ENCODE assay signal across 11 cellular contexts in the genomic region with DNA sequence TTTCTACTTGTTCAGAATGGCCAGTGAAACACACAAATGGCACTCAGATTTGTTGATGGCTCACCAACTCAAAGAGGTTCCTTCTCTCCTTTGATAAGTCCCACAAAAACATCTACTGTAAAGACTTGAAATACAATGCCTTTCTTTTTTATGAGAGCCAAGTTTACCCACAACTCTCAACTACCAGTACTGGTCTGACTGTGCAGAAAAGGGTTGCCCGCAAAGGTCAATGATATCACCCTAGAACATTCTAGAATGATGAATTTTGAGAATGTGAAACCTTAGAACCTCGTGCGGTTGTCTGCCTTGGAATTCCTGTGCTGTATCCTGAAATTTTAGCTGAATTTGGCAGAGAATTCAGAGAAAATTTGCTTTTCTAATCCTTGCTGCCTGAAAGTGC. TPM values are rescaled to one million over a fixed set of nuclear protein-coding genes. Genes with fewer than 3 reads are reported as not detected.
A peak's percentile ranks its signal among the peaks of the same experiment; 100 is the strongest.
DNase-seq lines count a peak whose midpoint lies in the region; ATAC-seq lines count a peak whose summit lies in the region.
"Had no signal": no experiment of that assay in that cellular context is flagged by ENCODE, and none has a peak within 500 bp of the region (broad histone marks: within the 10 kb centered on the region; RNA-seq: fewer than 3 reads in every experiment).

No MANE protein-coding gene starts in this region.

- DNase-seq in myocyte (ENCODE audit: low read depth): peak; percentile 76
- no peak for DNase-seq in NCI-H1048 (lab: John Stamatoyannopoulos, UW)
- DNase-seq in NCI-H69 (lab: John Stamatoyannopoulos, UW): no peak
- DNase-seq in NCI-H345 (lab: John Stamatoyannopoulos, UW): no peak
- DNase-seq: DND-41; naive thymus-derived CD8-positive, alpha-beta T cell; NCI-H187; stomach had no signal

- ATAC-seq in GM18858 (IDR thresholded peaks at IDR 0.05; ENCODE audit: unreplicated experiment) (peak; percentile 50), GM21515 (IDR thresholded peaks at IDR 0.05; ENCODE audit: unreplicated experiment) (peak; percentile 70), HG03432 (IDR thresholded peaks at IDR 0.05; ENCODE audit: unreplicated experiment) (peak; percentile 84)

RNA-seq across cellular contexts. Expression of a gene that starts 19.1 kb away (rescaled TPM):
- total RNA-seq in myocyte: 95.2 and 124 TPM in 2 replicates
- polyA plus RNA-seq in myocyte (2012): 38.3 TPM
